31 cellular contexts compared by ENCODE assay signal in the genomic region with DNA sequence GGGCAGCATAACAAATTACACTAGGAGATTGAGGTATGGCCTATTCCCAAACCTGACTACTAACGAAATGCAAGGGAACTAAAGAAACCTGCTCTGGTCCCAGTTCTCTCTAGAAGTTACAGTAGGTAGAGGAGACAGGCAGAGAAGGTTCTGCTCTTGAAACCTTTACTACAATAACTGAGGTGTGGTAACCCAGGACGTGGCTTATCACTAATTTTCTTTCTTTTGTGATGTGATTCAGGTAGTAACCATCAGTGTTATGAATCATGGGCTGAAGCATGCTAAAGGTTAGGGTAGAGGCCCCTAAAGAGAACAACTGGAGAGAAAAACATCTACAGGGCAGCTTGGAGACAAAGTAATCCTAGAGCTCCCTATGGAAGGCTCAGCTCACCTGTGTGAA. TPM values are rescaled to one million over a fixed set of nuclear protein-coding genes. Genes with fewer than 3 reads are reported as not detected.
"Had no signal": no experiment of that assay in that cellular context is flagged by ENCODE, and none has a peak within 500 bp of the region (broad histone marks: within the 10 kb centered on the region; RNA-seq: fewer than 3 reads in every experiment).

No MANE protein-coding gene starts in this region.

- ATAC-seq: activated CD8-positive, alpha-beta T cell treated with anti-CD3 and anti-CD28 coated beads for 36 hours; body of pancreas; gastroesophageal sphincter; naive thymus-derived CD4-positive, alpha-beta T cell; psoas muscle; stimulated activated memory B cell treated with anti-CD40 and anti-IgM and Interleukin-4, amounts not matched to agents 10 μg/mL and 1 μg/mL and 100 μg/mL, for 72 hours; upper lobe of right lung had no signal

- H3K9me3 ChIP-seq: adrenal gland, body of pancreas, gastroesophageal sphincter, psoas muscle, sigmoid colon, suprapubic skin, tibial artery, upper lobe of right lung had no signal

- H3K27ac ChIP-seq: adrenal gland, body of pancreas, coronary artery, dorsolateral prefrontal cortex, gastroesophageal sphincter, parathyroid adenoma, psoas muscle, sigmoid colon, suprapubic skin, tibial artery, upper lobe of right lung had no signal

- H3K4me1 Mint-ChIP-seq: activated CD4-positive, alpha-beta T cell treated with anti-CD3 and anti-CD28 coated beads, Interleukin-2, amount 10 ng/mL, durations not matched to agents 7 days and 5 days; immature natural killer cell; naive thymus-derived CD4-positive, alpha-beta T cell; neural crest cell; stimulated activated memory B cell treated with anti-CD40 and anti-IgM and Interleukin-4, amounts not matched to agents 10 μg/mL and 1 μg/mL and 100 μg/mL, for 72 hours had no signal

- H3K4me3 Mint-ChIP-seq: activated CD4-positive, alpha-beta T cell treated with anti-CD3 and anti-CD28 coated beads, Interleukin-2, amount 10 ng/mL, durations not matched to agents 7 days and 5 days; activated CD8-positive, alpha-beta T cell treated with anti-CD3 and anti-CD28 coated beads for 36 hours; activated T-helper 1 cell treated with anti-CD3 and anti-CD28 coated beads, Interleukin-12 subunit alpha, Interleukin-12 subunit beta, Interleukin-2, Interleukin-4 antibody, amounts not matched to agents 30 ng/mL and 10 ng/mL and 1 ng/mL, durations not matched to agents 14 hours and 24 hours and 36 hours; immature natural killer cell; naive thymus-derived CD4-positive, alpha-beta T cell; neural crest cell; stimulated activated memory B cell treated with anti-CD40 and anti-IgM and Interleukin-4, amounts not matched to agents 10 μg/mL and 1 μg/mL and 100 μg/mL, for 72 hours had no signal

- H3K4me1 ChIP-seq: adrenal gland, body of pancreas, gastroesophageal sphincter, parathyroid adenoma, psoas muscle, sigmoid colon, suprapubic skin, tibial artery, upper lobe of right lung had no signal

- H3K27me3 ChIP-seq: adrenal gland, body of pancreas, dorsolateral prefrontal cortex, gastroesophageal sphincter, sigmoid colon, suprapubic skin, tibial artery, upper lobe of right lung had no signal

- H3K9me3 Mint-ChIP-seq: activated CD4-positive, alpha-beta T cell treated with anti-CD3 and anti-CD28 coated beads, Interleukin-2, amount 10 ng/mL, durations not matched to agents 7 days and 5 days; activated CD8-positive, alpha-beta T cell treated with anti-CD3 and anti-CD28 coated beads for 36 hours; activated T-helper 1 cell treated with anti-CD3 and anti-CD28 coated beads, Interleukin-12 subunit alpha, Interleukin-12 subunit beta, Interleukin-2, Interleukin-4 antibody, amounts not matched to agents 30 ng/mL and 10 ng/mL and 1 ng/mL, durations not matched to agents 14 hours and 24 hours and 36 hours; immature natural killer cell; naive thymus-derived CD4-positive, alpha-beta T cell; neural crest cell; stimulated activated memory B cell treated with anti-CD40 and anti-IgM and Interleukin-4, amounts not matched to agents 10 μg/mL and 1 μg/mL and 100 μg/mL, for 72 hours had no signal

- H3K4me3 ChIP-seq: adrenal gland, body of pancreas, coronary artery, dorsolateral prefrontal cortex, gastroesophageal sphincter, psoas muscle, sigmoid colon, suprapubic skin, tibial artery, upper lobe of right lung had no signal

- H3K27me3 Mint-ChIP-seq: activated CD4-positive, alpha-beta T cell treated with anti-CD3 and anti-CD28 coated beads, Interleukin-2, amount 10 ng/mL, durations not matched to agents 7 days and 5 days; activated CD8-positive, alpha-beta T cell treated with anti-CD3 and anti-CD28 coated beads for 36 hours; naive thymus-derived CD4-positive, alpha-beta T cell; stimulated activated memory B cell treated with anti-CD40 and anti-IgM and Interleukin-4, amounts not matched to agents 10 μg/mL and 1 μg/mL and 100 μg/mL, for 72 hours had no signal

- DNase-seq: activated CD4-positive, alpha-beta T cell treated with anti-CD3 and anti-CD28 coated beads, Interleukin-2, amount 10 ng/mL, durations not matched to agents 7 days and 5 days; activated CD4-positive, CD25-positive, alpha-beta regulatory T cell treated with anti-CD3 and anti-CD28 coated beads, Interleukin-2, amount 50 U/mL, for 72 hours; activated CD8-positive, alpha-beta T cell treated with anti-CD3 and anti-CD28 coated beads for 36 hours; activated gamma-delta T cell; activated naive CD4-positive, alpha-beta T cell treated with anti-CD3 and anti-CD28 coated beads, Interleukin-2, amount 50 U/mL, for 16 hours; adrenal gland; aorta; body of pancreas; dorsolateral prefrontal cortex; effector memory CD4-positive, alpha-beta T cell; erythroblast; hypothalamus; immature natural killer cell; kidney; midbrain; naive thymus-derived CD4-positive, alpha-beta T cell; occipital lobe; psoas muscle; sigmoid colon; small intestine; stimulated activated CD4-positive, alpha-beta T cell treated with anti-CD3 and anti-CD28 coated beads, Interleukin-4, amount 100 ng/mL, for 24 hours; T-helper 2 cell; tibial artery; upper lobe of right lung had no signal

- H3K27ac Mint-ChIP-seq: activated CD4-positive, alpha-beta T cell treated with anti-CD3 and anti-CD28 coated beads, Interleukin-2, amount 10 ng/mL, durations not matched to agents 7 days and 5 days; activated CD8-positive, alpha-beta T cell treated with anti-CD3 and anti-CD28 coated beads for 36 hours; activated T-helper 1 cell treated with anti-CD3 and anti-CD28 coated beads, Interleukin-12 subunit alpha, Interleukin-12 subunit beta, Interleukin-2, Interleukin-4 antibody, amounts not matched to agents 30 ng/mL and 10 ng/mL and 1 ng/mL, durations not matched to agents 14 hours and 24 hours and 36 hours; naive thymus-derived CD4-positive, alpha-beta T cell; stimulated activated memory B cell treated with anti-CD40 and anti-IgM and Interleukin-4, amounts not matched to agents 10 μg/mL and 1 μg/mL and 100 μg/mL, for 72 hours had no signal

RNA-seq across cellular contexts. Expression of a gene that starts 41.7 kb away (rescaled TPM):
- total RNA-seq: activated CD4-positive, alpha-beta T cell treated with anti-CD3 and anti-CD28 coated beads, Interleukin-2, amount 10 ng/mL, durations not matched to agents 7 days and 5 days; aorta; body of pancreas; gastroesophageal sphincter; kidney; naive thymus-derived CD4-positive, alpha-beta T cell; sigmoid colon; suprapubic skin; upper lobe of right lung had no signal
